Comparison of ENCODE assay signal across 1 cellular context in genomic region chr1:28790384-28791035, GRCh38.
TF ChIP-seq lines count a peak whose summit lies in the region.

No MANE protein-coding gene starts in this region.

TF ChIP-seq in IMR-90, 13 proteins besides CTCF, POLR2A, EP300 and RAD21:
- no peak for TF ChIP-seq ELK1 (IDR thresholded peaks at IDR 0.05; ENCODE audit: borderline replicate concordance, low read depth, low read length)
TF ChIP-seq in IMR-90: peak in this region for 0.
